In genomic region chr11:119371067-119371601, GRCh38 we compare ENCODE assay signal across 1 cellular context.
TF ChIP-seq lines count a peak whose summit lies in the region.

No MANE protein-coding gene starts in this region.

TF ChIP-seq in HepG2, 621 proteins besides CTCF, POLR2A, EP300 and RAD21:
- no peak for TF ChIP-seq TEF (CRISPR knock-in tag; IDR thresholded peaks at IDR 0.05)
- TF ChIP-seq ZNF33B (CRISPR knock-in tag; IDR thresholded peaks at IDR 0.05): no peak
- no peak for TF ChIP-seq ZNF318 (CRISPR knock-in tag; IDR thresholded peaks at IDR 0.05)
- TF ChIP-seq ARID5B (CRISPR knock-in tag; IDR thresholded peaks at IDR 0.05): no peak
- TF ChIP-seq ONECUT2 (CRISPR knock-in tag; IDR thresholded peaks at IDR 0.05): no peak
- TF ChIP-seq POGZ (CRISPR knock-in tag; IDR thresholded peaks at IDR 0.05): no peak
- TF ChIP-seq CERS6 (CRISPR knock-in tag; IDR thresholded peaks at IDR 0.05): no peak
- TF ChIP-seq ZNF557 (CRISPR knock-in tag; IDR thresholded peaks at IDR 0.05): no peak
- no peak for TF ChIP-seq THYN1 (CRISPR knock-in tag; IDR thresholded peaks at IDR 0.05; ENCODE audit: borderline replicate concordance, low read depth)
- no peak for TF ChIP-seq ZNF800 (CRISPR knock-in tag; IDR thresholded peaks at IDR 0.05)
- TF ChIP-seq MTERF4 (CRISPR knock-in tag; IDR thresholded peaks at IDR 0.05): no peak
- no peak for TF ChIP-seq ZNF431 (CRISPR knock-in tag; IDR thresholded peaks at IDR 0.05; ENCODE audit: borderline replicate concordance, low read depth)
- no peak for TF ChIP-seq TSC22D2 (CRISPR knock-in tag; IDR thresholded peaks at IDR 0.05; ENCODE audit: borderline replicate concordance)
- no peak for TF ChIP-seq PHF8 (CRISPR knock-in tag; IDR thresholded peaks at IDR 0.05)
- no peak for TF ChIP-seq ZNF678 (CRISPR knock-in tag; IDR thresholded peaks at IDR 0.05)
